Comparison of ENCODE assay signal across 16 cellular contexts in genomic region chr16:78416400-78416799, GRCh38.
DNase-seq lines count a peak whose midpoint lies in the region; ATAC-seq and TF ChIP-seq lines count a peak whose summit lies in the region.
"Had no signal": no experiment of that assay in that cellular context is flagged by ENCODE, and none has a peak within 500 bp of the region (broad histone marks: within the 10 kb centered on the region; RNA-seq: fewer than 3 reads in every experiment).

No MANE protein-coding gene starts in this region.

- no peak overlapping the region for H2AK5ac ChIP-seq in IMR-90 (ENCODE audit: low read depth, low read length)

- H3K27ac ChIP-seq in HUES6 (ENCODE audit: low read depth, low read length) (peak overlapping the region; percentile 17; the same call in 1 of the 2 replicates), IMR-90 (ENCODE audit: insufficient read depth, low read length) (no peak overlapping the region), esophagus muscularis mucosa (replicated peaks in 1 of 4) (no peak overlapping the region), WERI-Rb-1 (no peak overlapping the region)

- no peak overlapping the region for H4K91ac ChIP-seq in IMR-90 (ENCODE audit: insufficient read depth, low read depth, low read length)

- H3K14ac ChIP-seq in IMR-90 (replicated peaks; ENCODE audit: low read depth, low read length), result no peak overlapping the region

- H3K56ac ChIP-seq in IMR-90 (ENCODE audit: extremely low read depth, insufficient read depth, low read length), result no peak overlapping the region

- H3K4me1 Mint-ChIP-seq in activated naive CD4-positive, alpha-beta T cell treated with anti-CD3 and anti-CD28 coated beads, Interleukin-2, amount 10 ng/mL, durations not matched to agents 7 days and 5 days, result no peaks in the 10 kb centered on the region
- H3K4me1 Mint-ChIP-seq: CD4-positive, alpha-beta memory T cell had no signal

- H3K4me2 ChIP-seq in IMR-90 (ENCODE audit: low read depth, low read length), result no peak overlapping the region

- H3K4me1 ChIP-seq in HUES6 (ENCODE audit: control insufficient read depth, insufficient read depth, low read length) (peaks cover 30% of the 10 kb centered on the region), IMR-90 (ENCODE audit: control insufficient read depth, insufficient read depth, low read length) (no peaks in the 10 kb centered on the region), esophagus muscularis mucosa (no peaks in the 10 kb centered on the region)
- H3K4me1 ChIP-seq: HAP-1 had no signal

- no peaks in the 10 kb centered on the region for H3K79me1 ChIP-seq in IMR-90 (ENCODE audit: low read depth in 1 of 2, low read length in 2 of 2)

- H4K20me1 ChIP-seq in IMR-90 (ENCODE audit: insufficient read depth, low read length), result no peaks in the 10 kb centered on the region

- H3K9ac ChIP-seq in HUES6 (ENCODE audit: low read length) (no peak overlapping the region), IMR-90 (ENCODE audit: low read depth, low read length) (no peak overlapping the region)

- H3K18ac ChIP-seq in IMR-90 (ENCODE audit: low read depth, low read length), result no peak overlapping the region

- H3K27ac Mint-ChIP-seq in activated naive CD4-positive, alpha-beta T cell treated with anti-CD3 and anti-CD28 coated beads, Interleukin-2, amount 10 ng/mL, durations not matched to agents 7 days and 5 days, result no peak overlapping the region
- H3K27ac Mint-ChIP-seq: CD4-positive, alpha-beta memory T cell; HFFc6 had no signal

- H3K4me3 ChIP-seq in HUES6 (ENCODE audit: low read depth, low read length) (no peak overlapping the region), IMR-90 (ENCODE audit: insufficient read depth, low read depth, low read length) (no peak overlapping the region), esophagus muscularis mucosa (no peak overlapping the region), WERI-Rb-1 (ENCODE audit: low read depth, low read length) (no peak overlapping the region)
- H3K4me3 ChIP-seq: HAP-1 had no signal

- H3K4ac ChIP-seq in IMR-90 (ENCODE audit: low read depth, low read length), result no peak overlapping the region

- CTCF ChIA-PET in IMR-90 (lab: Yijun Ruan, JAX), result no interaction called here
- CTCF ChIA-PET in activated naive CD4-positive, alpha-beta T cell treated with anti-CD3 and anti-CD28 coated beads, Interleukin-2, amount 10 ng/mL, durations not matched to agents 7 days and 5 days (lab: Charles Lee), result no interaction called here

- dilution Hi-C loops in IMR-90 (cut with HindIII; ENCODE audit: low sequenced_read_pairs, unreplicated experiment), result no loop called here

- H3K27me3 Mint-ChIP-seq in activated naive CD4-positive, alpha-beta T cell treated with anti-CD3 and anti-CD28 coated beads, Interleukin-2, amount 10 ng/mL, durations not matched to agents 7 days and 5 days, result no peaks in the 10 kb centered on the region
- H3K27me3 Mint-ChIP-seq: CD4-positive, alpha-beta memory T cell had no signal

- TF ChIP-seq POLR2A in IMR-90 (IDR thresholded peaks at IDR 0.05; ENCODE audit: low read depth, low read length) (no peak), esophagus muscularis mucosa (IDR thresholded peaks at IDR 0.05; ENCODE audit: low read depth) (no peak)

- no peak for TF ChIP-seq CTCF in IMR-90 (conservative IDR thresholded peaks at IDR 0.05; ENCODE audit: low read depth, low read length)
- no peak for TF ChIP-seq CTCF in esophagus muscularis mucosa (IDR thresholded peaks at IDR 0.05)
- no peak for TF ChIP-seq CTCF in WERI-Rb-1 (IDR thresholded peaks at IDR 0.05; ENCODE audit: low read depth, low read length)

- no peaks in the 10 kb centered on the region for H3K9me1 ChIP-seq in IMR-90 (ENCODE audit: insufficient read depth, low read length)

- H3K27me3 ChIP-seq in HUES6 (ENCODE audit: control insufficient read depth, insufficient read depth, low read length), result no peaks in the 10 kb centered on the region
- no peaks in the 10 kb centered on the region for H3K27me3 ChIP-seq in IMR-90 (ENCODE audit: control insufficient read depth, insufficient read depth, low read length)
- no peaks in the 10 kb centered on the region for H3K27me3 ChIP-seq in esophagus muscularis mucosa
- no peaks in the 10 kb centered on the region for H3K27me3 ChIP-seq in WERI-Rb-1 (ENCODE audit: insufficient read depth, low read depth, severe bottlenecking)

- H3K9me3 ChIP-seq in HUES6 (ENCODE audit: control insufficient read depth, insufficient read depth, low read depth, low read length) (peaks cover 10% of the 10 kb centered on the region; the same call in 1 of the 2 replicates), IMR-90 (ENCODE audit: control insufficient read depth, insufficient read depth, low read length) (peaks cover 10% of the 10 kb centered on the region), esophagus muscularis mucosa (peaks cover 0 to 14% (median 2%) of the 10 kb centered on the region in 4 donors), WERI-Rb-1 (ENCODE audit: severe bottlenecking) (no peaks in the 10 kb centered on the region)
- H3K9me3 ChIP-seq: HAP-1 had no signal

- in situ Hi-C loops in IMR-90 (cut with MboI; ENCODE audit: low sequenced_read_pairs), result no loop called here

- H2AK9ac ChIP-seq in IMR-90 (replicated peaks; ENCODE audit: low read depth, low read length, poor library complexity), result no peak overlapping the region

- no peak overlapping the region for H3K23ac ChIP-seq in IMR-90 (ENCODE audit: low read depth, low read length)

- no peak overlapping the region for H2BK15ac ChIP-seq in IMR-90 (ENCODE audit: low read depth, low read length)

- POLR2A ChIA-PET in IMR-90 (lab: Charles Lee; ENCODE audit: unreplicated experiment), result no interaction called here

- H3K4me3 Mint-ChIP-seq in activated naive CD4-positive, alpha-beta T cell treated with anti-CD3 and anti-CD28 coated beads, Interleukin-2, amount 10 ng/mL, durations not matched to agents 7 days and 5 days, result no peak overlapping the region
- H3K4me3 Mint-ChIP-seq: CD4-positive, alpha-beta memory T cell; HFFc6 had no signal

- intact Hi-C loops in IMR-90 (cut with micrococcal nuclease), result no loop called here
- intact Hi-C loops in esophagus muscularis mucosa (cut with DNase I), result no loop called here

- H4K5ac ChIP-seq in IMR-90 (ENCODE audit: low read depth, low read length), result no peak overlapping the region

- no peak for ATAC-seq in IMR-90 (ENCODE audit: low read depth)
- ATAC-seq in HG03460 (IDR thresholded peaks at IDR 0.05; ENCODE audit: unreplicated experiment), result no peak

- H3K36me3 ChIP-seq in HUES6 (ENCODE audit: control insufficient read depth, insufficient read depth, low read length) (no peaks in the 10 kb centered on the region), IMR-90 (ENCODE audit: control insufficient read depth, insufficient read depth, low read length) (no peaks in the 10 kb centered on the region), esophagus muscularis mucosa (no peaks in the 10 kb centered on the region), WERI-Rb-1 (no peaks in the 10 kb centered on the region)
- H3K36me3 ChIP-seq: HAP-1 had no signal

- DNase-seq in IMR-90 (no peak), esophagus muscularis mucosa (ENCODE audit: extremely low spot score) (peak; percentile 10), WERI-Rb-1 (no peak)
- no peak for DNase-seq in activated naive CD4-positive, alpha-beta T cell treated with anti-CD3 and anti-CD28 coated beads, Interleukin-2, amount 10 ng/mL, durations not matched to agents 7 days and 5 days
- DNase-seq: C1 segment of cervical spinal cord; Calu3; CD4-positive, alpha-beta memory T cell; COR-L47; DMS53; DMS79 treated with DMSO at 0.1 percent for 48 hours; GF-D8; GOT3; HFFc6 had no signal

- no peak overlapping the region for H2BK5ac ChIP-seq in IMR-90 (ENCODE audit: low read depth, low read length, poor library complexity, severe bottlenecking)

- H3K9me3 Mint-ChIP-seq in activated naive CD4-positive, alpha-beta T cell treated with anti-CD3 and anti-CD28 coated beads, Interleukin-2, amount 10 ng/mL, durations not matched to agents 7 days and 5 days, result peaks cover 13% of the 10 kb centered on the region

- no peak overlapping the region for H4K8ac ChIP-seq in IMR-90 (ENCODE audit: low read depth in 2 of 2, low read length in 2 of 2)

- BruUV-seq in IMR-90 (replicated peaks; lab: Mats Ljungman, UMichigan), result no TSS peak

- TF ChIP-seq RAD21 in IMR-90 (IDR thresholded peaks at IDR 0.05; ENCODE audit: low read length), result no peak

- no peak overlapping the region for H2AFZ ChIP-seq in IMR-90 (replicated peaks; ENCODE audit: low read length, poor library complexity)

- H2BK120ac ChIP-seq in IMR-90 (ENCODE audit: low read depth, low read length), result no peak overlapping the region

- no peaks in the 10 kb centered on the region for H3K36me3 Mint-ChIP-seq in activated naive CD4-positive, alpha-beta T cell treated with anti-CD3 and anti-CD28 coated beads, Interleukin-2, amount 10 ng/mL, durations not matched to agents 7 days and 5 days

- TF ChIP-seq EP300 in esophagus muscularis mucosa (IDR thresholded peaks at IDR 0.05), result no peak

- no peak overlapping the region for H2BK20ac ChIP-seq in IMR-90 (ENCODE audit: low read depth, low read length)

TF ChIP-seq in IMR-90, 13 proteins besides CTCF, POLR2A, EP300 and RAD21:
- no peak for TF ChIP-seq SMC3 (IDR thresholded peaks at IDR 0.05; ENCODE audit: low read depth, low read length)
- 0 out of 2 replicates have a peak, but pooled peaks have one; percentile 2 for TF ChIP-seq MAFK (IDR thresholded peaks at IDR 0.05; ENCODE audit: low read depth, low read length)
TF ChIP-seq in IMR-90: peak in this region for 1.
